ENCODE assay signal across 8 cellular contexts in genomic region chr6:132511159-132511835, GRCh38. TPM values are rescaled to one million over a fixed set of nuclear protein-coding genes. Genes with fewer than 3 reads are reported as not detected.
A peak's percentile ranks its signal among the peaks of the same experiment; 100 is the strongest.
DNase-seq lines count a peak whose midpoint lies in the region; ATAC-seq and TF ChIP-seq lines count a peak whose summit lies in the region.

No MANE protein-coding gene starts in this region.

- no peak overlapping the region for H3K27ac ChIP-seq in HUES6 (ENCODE audit: low read depth, low read length)
- H3K27ac ChIP-seq in coronary artery, result peak overlapping the region in 1 of 2 donors; percentile 70

- H3K4me1 Mint-ChIP-seq in Caco-2 (ENCODE audit: low read depth, unreplicated experiment) (peaks cover 18% of the 10 kb centered on the region), nephron (peaks cover 31% of the 10 kb centered on the region)

- TF ChIP-seq CTCF in Caco-2 (IDR thresholded peaks at IDR 0.05; ENCODE audit: insufficient read depth in 1 of 2, low read depth in 1 of 2, low read length in 1 of 2, severe bottlenecking in 1 of 2, unreplicated experiment in 1 of 2) (no peak), coronary artery (IDR thresholded peaks at IDR 0.05) (no peak), nephron (IDR thresholded peaks at IDR 0.05; ENCODE audit: unreplicated experiment in 3 of 3) (no peak)

- H3K27me3 Mint-ChIP-seq in Caco-2 (ENCODE audit: insufficient read depth, unreplicated experiment) (no peaks in the 10 kb centered on the region), nephron (ENCODE audit: low read depth) (peaks cover 5% of the 10 kb centered on the region)

- ATAC-seq in HG02938 (IDR thresholded peaks at IDR 0.05; ENCODE audit: unreplicated experiment) (no peak), HG03039 (IDR thresholded peaks at IDR 0.05; ENCODE audit: unreplicated experiment) (no peak)

- peak overlapping the region; percentile 70; the same call in 1 of the 2 replicates for H3K4me3 ChIP-seq in Caco-2 (ENCODE audit: low read depth, low read length)
- H3K4me3 ChIP-seq in HUES6 (ENCODE audit: low read depth, low read length), result peak overlapping the region; percentile 77; the same call in 1 of the 2 replicates
- H3K4me3 ChIP-seq in coronary artery, result peak overlapping the region; percentile 82

- CTCF ChIA-PET in Caco-2 (lab: Charles Lee), result no interaction called here

- DNase-seq in Caco-2 (peak in 1 of 2 experiments; percentile 5), coronary artery (ENCODE audit: low spot score) (no peak), DMS79 treated with DMSO at 0.1 percent for 48 hours (lab: John Stamatoyannopoulos, UW) (no peak)
- DNase-seq in activated naive CD4-positive, alpha-beta T cell treated with Interleukin-2 at 50 U/mL for 16 hours, result no peak

- intact Hi-C loops in Caco-2 (cut with micrococcal nuclease; ENCODE audit: unreplicated experiment), result no loop called here

- H3K9me3 Mint-ChIP-seq in Caco-2 (ENCODE audit: unreplicated experiment) (no peaks in the 10 kb centered on the region), nephron (no peaks in the 10 kb centered on the region)

- H3K27ac Mint-ChIP-seq in Caco-2 (ENCODE audit: unreplicated experiment) (peak overlapping the region; percentile 26), nephron (peak overlapping the region; percentile 20 to 77 (median 56))

- H3K4me3 Mint-ChIP-seq in Caco-2 (ENCODE audit: unreplicated experiment) (peak overlapping the region; percentile 92), nephron (peak overlapping the region; percentile 91 to 98 (median 92))

- no peak overlapping the region for H3K9ac ChIP-seq in HUES6 (ENCODE audit: low read length)

- no peaks in the 10 kb centered on the region for H3K27me3 ChIP-seq in Caco-2 (replicated peaks; ENCODE audit: control insufficient read depth, insufficient read depth, low read length)
- H3K27me3 ChIP-seq in HUES6 (ENCODE audit: control insufficient read depth, insufficient read depth, low read length), result peaks cover 10% of the 10 kb centered on the region; the same call in 1 of the 2 replicates

- H3K36me3 Mint-ChIP-seq in Caco-2 (ENCODE audit: insufficient read depth, unreplicated experiment) (peaks cover 19% of the 10 kb centered on the region), nephron (ENCODE audit: low read depth) (peaks cover 24% of the 10 kb centered on the region)

- H3K36me3 ChIP-seq in Caco-2 (ENCODE audit: control insufficient read depth, insufficient read depth, low read length) (no peaks in the 10 kb centered on the region), HUES6 (ENCODE audit: control insufficient read depth, insufficient read depth, low read length) (peaks cover 6% of the 10 kb centered on the region)

- H3K4me1 ChIP-seq in Caco-2 (peaks cover 12% of the 10 kb centered on the region), HUES6 (ENCODE audit: control insufficient read depth, insufficient read depth, low read length) (peaks cover 10% of the 10 kb centered on the region)

- POLR2A ChIA-PET in Caco-2 (lab: Charles Lee), result no interaction called here

- H3K9me3 ChIP-seq in Caco-2 (no peaks in the 10 kb centered on the region), HUES6 (ENCODE audit: control insufficient read depth, insufficient read depth, low read depth, low read length) (no peaks in the 10 kb centered on the region)

- no TSS peak for BruUV-seq in Caco-2 (replicated peaks; lab: Mats Ljungman, UMichigan)

RNA-seq across cellular contexts. Expression of gene STX7, which starts 1.6 kb away (rescaled TPM):
- total RNA-seq in Caco-2 (2022), result 41.0 and 42.4 TPM in 2 replicates

RNA-seq across cellular contexts. Expression of gene TAAR9, which starts 26.8 kb away (rescaled TPM):
- total RNA-seq in Caco-2 (2022), result not detected in 2 replicates

RNA-seq across cellular contexts. Expression of gene TAAR8, which starts 41.2 kb away (rescaled TPM):
- total RNA-seq in Caco-2 (2022), result not detected in 2 replicates

RNA-seq across cellular contexts. Expression of gene TAAR6, which starts 58.8 kb away (rescaled TPM):
- not detected in 2 replicates for total RNA-seq in Caco-2 (2022)
